ENCODE assay signal across 29 cellular contexts in the genomic region with DNA sequence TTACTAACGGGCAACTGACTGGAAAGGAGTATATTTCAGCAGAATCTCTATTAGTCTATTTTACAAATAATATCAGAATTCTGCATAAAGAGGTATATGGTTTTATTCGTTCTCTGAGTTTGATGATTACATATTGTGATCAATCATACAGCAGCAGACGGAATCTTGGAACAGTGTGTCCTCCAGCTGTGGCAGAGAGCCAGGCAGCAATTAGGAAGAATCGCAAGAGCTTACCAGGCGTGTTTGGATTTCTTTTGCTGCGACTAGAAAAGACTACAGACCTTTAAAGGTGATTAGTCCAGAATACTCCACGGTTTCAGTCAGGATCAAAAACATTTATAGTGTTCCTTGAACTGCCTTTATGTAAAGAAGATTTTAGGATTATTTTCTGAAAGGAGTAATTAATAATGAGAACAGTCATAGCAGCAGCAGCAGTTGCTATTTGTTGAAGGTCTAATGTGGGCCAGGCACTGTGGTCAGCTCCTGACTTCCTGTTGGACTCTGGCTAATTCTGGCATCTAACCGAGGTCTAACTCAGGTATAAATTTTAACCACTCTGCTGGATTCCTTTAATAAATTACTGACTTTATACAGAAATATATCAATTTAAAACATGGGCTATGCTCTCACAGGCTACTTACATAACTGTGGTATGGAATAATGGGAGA.
DNase-seq lines count a peak whose midpoint lies in the region; ATAC-seq and TF ChIP-seq lines count a peak whose summit lies in the region.
"Had no signal": no experiment of that assay in that cellular context is flagged by ENCODE, and none has a peak within 500 bp of the region (broad histone marks: within the 10 kb centered on the region; RNA-seq: fewer than 3 reads in every experiment).

No MANE protein-coding gene starts in this region.

- peaks cover 0 to 12% of the 10 kb centered on the region in 2 donors for H3K27me3 Mint-ChIP-seq in T-cell
- H3K27me3 Mint-ChIP-seq: IgD-negative memory B cell had no signal

- no peaks in the 10 kb centered on the region for H3K36me3 Mint-ChIP-seq in T-cell
- H3K36me3 Mint-ChIP-seq: IgD-negative memory B cell; stimulated activated effector memory CD8-positive, alpha-beta T cell treated with anti-CD3 and anti-CD28 coated beads, Interleukin-12 subunit alpha, Interleukin-12 subunit beta, amount 100 ng/mL, for 72 hours had no signal

- no peaks in the 10 kb centered on the region for H3K4me1 Mint-ChIP-seq in T-cell
- H3K4me1 Mint-ChIP-seq: stimulated activated effector memory CD8-positive, alpha-beta T cell treated with anti-CD3 and anti-CD28 coated beads, Interleukin-12 subunit alpha, Interleukin-12 subunit beta, amount 100 ng/mL, for 72 hours had no signal

- DNase-seq in NCI-H1105 (lab: John Stamatoyannopoulos, UW) (peak; percentile 31), adrenal gland (peak; percentile 21 to 74 (median 32)), fibroblast of pulmonary artery (ENCODE audit: low read depth) (peak; percentile 7), retinal pigment epithelial cell (ENCODE audit: low read depth) (peak; percentile 34), esophagus squamous epithelium (lab: John Stamatoyannopoulos, UW) (no peak), T-cell (no peak)
- DNase-seq: activated CD4-positive, alpha-beta T cell treated with anti-CD3 and anti-CD28 coated beads for 4 hours; activated CD8-positive, alpha-beta T cell treated with anti-CD3 and anti-CD28 coated beads, Interleukin-2, amount 10 ng/mL, durations not matched to agents 7 days and 5 days; activated naive CD4-positive, alpha-beta T cell treated with anti-CD3 and anti-CD28 coated beads, Interleukin-2, amount 50 U/mL, for 16 hours; amygdala; colonic mucosa; effector CD4-positive, alpha-beta T cell; foreskin keratinocyte; GM23248; heart right ventricle; kidney; NCI-H1092; NCI-H187; NCI-H524 treated with DMSO at 0.1 percent for 48 hours; stimulated activated CD4-positive, alpha-beta T cell treated with anti-CD3 and anti-CD28 coated beads, Interleukin-15, amount 100 ng/mL, for 24 hours; upper lobe of left lung had no signal

- H3K27ac ChIP-seq in adrenal gland = no peak overlapping the region
- no peak overlapping the region for H3K27ac ChIP-seq in esophagus squamous epithelium
- H3K27ac ChIP-seq: cardiac muscle cell, colonic mucosa, foreskin keratinocyte, GM23248, heart right ventricle, neutrophil, prostate gland, upper lobe of left lung had no signal

- no peak overlapping the region for H3K27ac Mint-ChIP-seq in T-cell
- H3K27ac Mint-ChIP-seq: activated CD8-positive, alpha-beta T cell treated with anti-CD3 and anti-CD28 coated beads, Interleukin-2, amount 10 ng/mL, durations not matched to agents 7 days and 5 days; activated T-helper 2 cell treated with anti-CD3 and anti-CD28 coated beads, Interferon-gamma antibody, Interleukin-2, Interleukin-4, amounts not matched to agents 10 μg/mL and 5 μg/mL and 100 μg/mL, durations not matched to agents 14 hours and 24 hours and 36 hours; IgD-negative memory B cell; stimulated activated effector memory CD8-positive, alpha-beta T cell treated with anti-CD3 and anti-CD28 coated beads, Interleukin-12 subunit alpha, Interleukin-12 subunit beta, amount 100 ng/mL, for 72 hours had no signal

- no peak overlapping the region for H3K4me3 ChIP-seq in adrenal gland
- H3K4me3 ChIP-seq in fibroblast of pulmonary artery (replicated peaks; ENCODE audit: low read depth, low read length) = no peak overlapping the region
- no peak overlapping the region for H3K4me3 ChIP-seq in retinal pigment epithelial cell (ENCODE audit: low read length)
- H3K4me3 ChIP-seq in esophagus squamous epithelium = no peak overlapping the region
- H3K4me3 ChIP-seq: cardiac muscle cell, colonic mucosa, GM23248, heart right ventricle, prostate gland, upper lobe of left lung had no signal

- H3K4me1 ChIP-seq in adrenal gland (replicated peaks in 1 of 2) = no peaks in the 10 kb centered on the region
- H3K4me1 ChIP-seq in esophagus squamous epithelium = no peaks in the 10 kb centered on the region
- H3K4me1 ChIP-seq: colonic mucosa, foreskin keratinocyte, heart right ventricle, prostate gland, upper lobe of left lung had no signal

- TF ChIP-seq CTCF in adrenal gland (IDR thresholded peaks at IDR 0.05) (no peak), fibroblast of pulmonary artery (IDR thresholded peaks at IDR 0.05; ENCODE audit: low read length, missing control alignments) (no peak), retinal pigment epithelial cell (conservative IDR thresholded peaks at IDR 0.05; ENCODE audit: low read depth, low read length) (no peak), esophagus squamous epithelium (IDR thresholded peaks at IDR 0.05) (no peak)

- intact Hi-C loops in adrenal gland (cut with DNase I) (no loop called here), esophagus squamous epithelium (cut with DNase I) (no loop called here)

- CTCF ChIA-PET in T-cell (lab: Charles Lee) = no interaction called here

- POLR2A ChIA-PET in T-cell (lab: Charles Lee) = no interaction called here

- TF ChIP-seq POLR2A in adrenal gland (IDR thresholded peaks at IDR 0.05) (no peak), esophagus squamous epithelium (IDR thresholded peaks at IDR 0.05) (no peak)

- H3K9me3 Mint-ChIP-seq in T-cell = no peaks in the 10 kb centered on the region
- H3K9me3 Mint-ChIP-seq: activated T-helper 2 cell treated with anti-CD3 and anti-CD28 coated beads, Interferon-gamma antibody, Interleukin-2, Interleukin-4, amounts not matched to agents 10 μg/mL and 5 μg/mL and 100 μg/mL, durations not matched to agents 14 hours and 24 hours and 36 hours; IgD-negative memory B cell; stimulated activated effector memory CD8-positive, alpha-beta T cell treated with anti-CD3 and anti-CD28 coated beads, Interleukin-12 subunit alpha, Interleukin-12 subunit beta, amount 100 ng/mL, for 72 hours had no signal

- H3K27me3 ChIP-seq in adrenal gland (no peaks in the 10 kb centered on the region), esophagus squamous epithelium (no peaks in the 10 kb centered on the region)
- H3K27me3 ChIP-seq: cardiac muscle cell, colonic mucosa, foreskin keratinocyte, heart right ventricle, neutrophil, upper lobe of left lung had no signal

- ATAC-seq in T-cell (replicated peaks in 1 of 4) = no peak
- no peak for ATAC-seq in GM21381 (IDR thresholded peaks at IDR 0.05; ENCODE audit: unreplicated experiment)
- ATAC-seq: activated CD8-positive, alpha-beta T cell treated with anti-CD3 and anti-CD28 coated beads, Interleukin-2, amount 10 ng/mL, durations not matched to agents 7 days and 5 days; foreskin keratinocyte; heart right ventricle; Panc1; stimulated activated effector memory CD8-positive, alpha-beta T cell treated with anti-CD3 and anti-CD28 coated beads, Interleukin-12 subunit alpha, Interleukin-12 subunit beta, amount 100 ng/mL, for 72 hours had no signal

- 27 to 37% (median 28%) methylated on average over 8 of the region's 8 CpGs for WGBS in adrenal gland, 4 donors
- 20 to 34% methylated on average over 8 of the region's 8 CpGs for WGBS in esophagus squamous epithelium, 2 donors

- no peak overlapping the region for H3K4me3 Mint-ChIP-seq in T-cell
- H3K4me3 Mint-ChIP-seq: activated CD8-positive, alpha-beta T cell treated with anti-CD3 and anti-CD28 coated beads, Interleukin-2, amount 10 ng/mL, durations not matched to agents 7 days and 5 days; IgD-negative memory B cell; stimulated activated effector memory CD8-positive, alpha-beta T cell treated with anti-CD3 and anti-CD28 coated beads, Interleukin-12 subunit alpha, Interleukin-12 subunit beta, amount 100 ng/mL, for 72 hours had no signal

- H3K36me3 ChIP-seq in adrenal gland (replicated peaks in 1 of 2) (no peaks in the 10 kb centered on the region), esophagus squamous epithelium (no peaks in the 10 kb centered on the region)
- H3K36me3 ChIP-seq: cardiac muscle cell, colonic mucosa, heart right ventricle, neutrophil, prostate gland, upper lobe of left lung had no signal

- H3K9me3 ChIP-seq in adrenal gland (replicated peaks in 1 of 3) = no peaks in the 10 kb centered on the region
- H3K9me3 ChIP-seq in esophagus squamous epithelium = no peaks in the 10 kb centered on the region
- H3K9me3 ChIP-seq: colonic mucosa, heart right ventricle, neutrophil, prostate gland, upper lobe of left lung had no signal

Comparison
In these comparisons a context has a peak if more than half of its experiments do, and no peak if none do; other contexts are left out.
1. DNase-seq: peak in NCI-H1105 (single experiment), adrenal gland (7 of 7), fibroblast of pulmonary artery (single experiment) and retinal pigment epithelial cell (single experiment); none in esophagus squamous epithelium (single experiment) and T-cell (0 of 34).